Comparison of ENCODE assay signal across 12 cellular contexts in the genomic region with DNA sequence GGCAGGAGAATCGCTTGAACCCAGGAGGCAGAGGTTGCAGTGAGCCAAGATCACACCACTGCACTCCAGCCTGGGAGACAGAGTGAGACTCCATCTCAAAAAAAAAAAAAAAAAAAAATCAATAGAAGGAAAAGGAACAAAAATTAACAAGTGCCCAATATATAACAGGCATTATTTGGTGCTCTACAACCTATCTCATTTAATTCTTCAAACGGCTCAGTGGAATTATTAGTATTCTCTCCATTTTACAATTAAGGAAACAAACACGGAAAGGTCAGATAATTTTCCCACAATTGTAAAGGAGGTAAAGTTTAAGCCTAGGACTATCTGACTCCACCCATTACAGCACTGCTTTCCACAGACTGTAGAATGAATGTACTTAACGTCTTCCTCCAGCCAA. TPM values are rescaled to one million over a fixed set of nuclear protein-coding genes. Genes with fewer than 3 reads are reported as not detected.
"Had no signal": no experiment of that assay in that cellular context is flagged by ENCODE, and none has a peak within 500 bp of the region (broad histone marks: within the 10 kb centered on the region; RNA-seq: fewer than 3 reads in every experiment).

No MANE protein-coding gene starts in this region.

- H3K4me1 ChIP-seq: HAP-1 had no signal

- H3K9ac ChIP-seq: GM23248, KMS-11 had no signal

- ATAC-seq: HCT116 had no signal

- DNase-seq: GM23248, GOT3, H7, IMR-90, Karpas-422, KBM-7 had no signal

- H3K4me3 ChIP-seq: GM23248, HAP-1 had no signal

- H3K9me3 ChIP-seq: HAP-1 had no signal

- H3K27ac ChIP-seq: GM23248, HL-60, KMS-11 had no signal

- H3K4me2 ChIP-seq: KMS-11 had no signal

- H2AFZ ChIP-seq: GM23248 had no signal

RNA-seq across cellular contexts. Expression of a gene that starts 57.9 kb away (rescaled TPM):
- total RNA-seq: GM23248, H4, HT1080, IMR-90 had no signal
- polyA plus RNA-seq: GM23248, IMR-90 had no signal
